8 cellular contexts compared by ENCODE assay signal in genomic region chr1:205812878-205813754, GRCh38. TPM values are rescaled to one million over a fixed set of nuclear protein-coding genes. Genes with fewer than 3 reads are reported as not detected.
DNase-seq lines count a peak whose midpoint lies in the region; ATAC-seq and TF ChIP-seq lines count a peak whose summit lies in the region.

TSS of gene SLC41A1 (minus strand) at chr1:205813198. CDS start at chr1:205810441, 2,757 bp downstream.

- no peak for TF ChIP-seq CTCF in WERI-Rb-1 (IDR thresholded peaks at IDR 0.05; ENCODE audit: low read depth, low read length)

- H3K27ac ChIP-seq in WERI-Rb-1 = peak within 1 kb of the TSS; percentile 88

- peak; percentile 73 for ATAC-seq in GM18870 (IDR thresholded peaks at IDR 0.05; ENCODE audit: unreplicated experiment)
- ATAC-seq in HG03196 (IDR thresholded peaks at IDR 0.05; ENCODE audit: unreplicated experiment) = peak; percentile 78

- DNase-seq in A172 (ENCODE audit: low spot score) (peak; percentile 91), NCI-H226 (peak; percentile 82), WERI-Rb-1 (peak; percentile 99), T47D (ENCODE audit: low read depth in 1 of 2, low spot score in 1 of 2) (peak; percentile 96 to 99)

- H3K9me3 ChIP-seq in WERI-Rb-1 (ENCODE audit: severe bottlenecking) (no peaks in the 10 kb centered on the region), iPS-18c (ENCODE audit: control insufficient read depth, insufficient read depth, low read length) (no peaks in the 10 kb centered on the region), skeletal muscle satellite cell (replicated peaks; ENCODE audit: low read length) (no peaks in the 10 kb centered on the region)

- peak within 1 kb of the TSS; percentile 90 for H3K9ac ChIP-seq in skeletal muscle satellite cell (ENCODE audit: low read depth, low read length)

- in situ Hi-C loops in T47D (cut with HindIII; ENCODE audit: low pct_unique_long_range_greater_than_20kb, low sequenced_read_pairs) = no loop called here

- H3K4me1 ChIP-seq in skeletal muscle satellite cell (ENCODE audit: control insufficient read depth, insufficient read depth, low read length) = peaks cover 31% of the 10 kb centered on the region

- no peaks in the 10 kb centered on the region for H3K27me3 ChIP-seq in WERI-Rb-1 (ENCODE audit: insufficient read depth, low read depth, severe bottlenecking)
- no peaks in the 10 kb centered on the region for H3K27me3 ChIP-seq in skeletal muscle satellite cell (ENCODE audit: control insufficient read depth, insufficient read depth, low read length)

- H3K4me3 ChIP-seq in WERI-Rb-1 (ENCODE audit: low read depth, low read length) (peak within 1 kb of the TSS; percentile 77), iPS-18c (ENCODE audit: insufficient read depth, low read depth, low read length) (peak within 1 kb of the TSS; percentile 93), skeletal muscle satellite cell (ENCODE audit: low read length) (peak within 1 kb of the TSS; percentile 95)

- H3K4me2 ChIP-seq in skeletal muscle satellite cell (ENCODE audit: low read length) = peak within 1 kb of the TSS; percentile 99

- H3K36me3 ChIP-seq in WERI-Rb-1 (peaks cover 29% of the 10 kb centered on the region), skeletal muscle satellite cell (ENCODE audit: insufficient read depth, low read length) (peaks cover 21% of the 10 kb centered on the region)

RNA-seq across cellular contexts. Expression of gene SLC41A1, which starts in this region (rescaled TPM):
- total RNA-seq in A172 (2014; rRNA removed; shearing (Covaris generic)) = 19.2 and 28.6 TPM in 2 replicates
- total RNA-seq in skeletal muscle satellite cell (2012; rRNA removed) = 14.4 and 16.7 TPM in 2 replicates

Comparison
In these comparisons a context has a peak if more than half of its experiments do, and no peak if none do; other contexts are left out.
1. Peak in every context shown above with its lines: DNase-seq, ATAC-seq, H3K4me3 ChIP-seq and H3K27ac ChIP-seq.